1 cellular context compared by ENCODE assay signal in the genomic region with DNA sequence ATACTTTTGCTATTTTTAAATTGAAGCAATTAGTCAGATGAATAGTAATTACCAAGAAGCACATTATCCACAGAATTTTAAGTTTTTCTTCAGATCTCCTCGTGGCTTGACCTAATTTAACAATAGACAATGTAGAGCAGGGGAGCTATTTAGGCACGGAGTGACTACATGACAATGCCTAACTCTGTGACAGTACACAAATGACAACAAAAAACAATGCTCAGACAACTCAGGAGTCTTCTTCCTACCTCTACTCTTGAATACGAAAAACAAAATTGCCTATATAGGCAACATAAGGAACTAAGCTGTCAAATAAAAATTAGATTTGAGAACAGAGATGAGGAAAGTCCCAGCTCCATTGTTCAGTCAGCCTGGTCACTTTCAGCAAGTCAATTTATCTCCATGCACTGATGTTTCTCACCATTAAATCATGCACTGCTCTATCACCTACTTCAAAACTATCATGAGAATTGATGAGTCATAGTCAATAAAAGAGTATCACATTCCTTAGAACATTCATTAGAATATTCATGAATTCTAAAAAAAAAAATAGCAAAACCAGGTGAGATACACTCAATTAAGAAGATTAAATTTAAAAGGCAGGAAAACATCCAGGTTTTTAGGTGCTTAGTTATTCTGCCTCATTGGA.
TF ChIP-seq lines count a peak whose summit lies in the region.
"Not testable (repeated sequence)": the region's sequence is repeated elsewhere in the genome, so short reads cannot be mapped to it uniquely, and the experiment has no call there.

No MANE protein-coding gene starts in this region.

TF ChIP-seq in A549, 52 proteins besides CTCF, POLR2A, EP300 and RAD21:
- not testable (repeated sequence) for TF ChIP-seq FOSL2 (IDR thresholded peaks at IDR 0.05)
- TF ChIP-seq FOSL2 (CRISPR knock-in tag; IDR thresholded peaks at IDR 0.05) (peak; percentile 64), MAFK (IDR thresholded peaks at IDR 0.05; ENCODE audit: partially characterized antibody) (peak; percentile 71)
